In the genomic region with DNA sequence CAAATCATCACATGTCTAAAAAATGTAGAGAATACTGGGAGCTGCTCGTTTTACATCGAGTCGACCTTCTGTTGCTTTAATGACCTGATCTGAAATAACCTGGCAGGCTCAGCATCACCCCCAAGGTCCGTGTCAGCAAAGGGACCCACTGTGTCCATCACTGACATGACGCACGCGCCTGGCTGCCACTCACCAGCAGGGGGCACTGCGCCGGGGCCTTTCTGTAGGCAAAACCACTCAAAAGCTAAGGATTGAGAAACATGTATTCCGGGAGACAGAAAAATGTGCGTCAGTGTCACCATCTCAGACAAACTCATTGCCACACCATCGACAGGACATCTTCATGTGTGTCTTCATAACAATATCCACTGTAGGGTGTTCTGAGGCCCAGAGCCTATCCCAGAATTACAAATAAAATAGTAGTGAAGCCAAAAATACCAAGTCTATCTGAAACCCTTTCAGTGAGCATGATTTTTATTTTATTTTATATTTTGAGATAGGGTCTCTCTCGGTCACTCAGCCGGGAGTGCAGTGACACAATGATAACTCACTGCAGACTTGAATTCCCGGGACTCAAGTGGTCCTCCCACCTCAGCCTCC, we compare ENCODE assay signal across 7 cellular contexts.
DNase-seq lines count a peak whose midpoint lies in the region; ATAC-seq and TF ChIP-seq lines count a peak whose summit lies in the region.

No MANE protein-coding gene starts in this region.

- H3K4me1 Mint-ChIP-seq in effector memory CD8-positive, alpha-beta T cell (ENCODE audit: low read depth in 2 of 2): no peaks in the 10 kb centered on the region

- DNase-seq in GM13976 (ENCODE audit: low spot score) (peak; percentile 68), NCI-H69 (lab: John Stamatoyannopoulos, UW) (peak; percentile 44), myocyte (ENCODE audit: low read depth) (peak; percentile 43)
- DNase-seq in activated CD8-positive, alpha-beta memory T cell treated with anti-CD3 and anti-CD28 coated beads for 24 hours: peak; percentile 89
- peak; percentile 47 to 57 (median 57) for DNase-seq in effector memory CD8-positive, alpha-beta T cell
- DNase-seq in stimulated activated CD8-positive, alpha-beta memory T cell treated with anti-CD3 and anti-CD28 coated beads, Interleukin-7, amount 100 ng/mL, for 4 hours (ENCODE audit: low read depth in 2 of 2): peak; percentile 45

- ATAC-seq in effector memory CD8-positive, alpha-beta T cell (replicated peaks): peak; percentile 29
- ATAC-seq in HG03439 (IDR thresholded peaks at IDR 0.05; ENCODE audit: unreplicated experiment): no peak

- in situ Hi-C loops in GM13976 (cut with MboI; ENCODE audit: low sequenced_read_pairs, unreplicated experiment): no loop called here

- peak; percentile 90 for TF ChIP-seq CTCF in GM13976 (IDR thresholded peaks at IDR 0.05; ENCODE audit: borderline replicate concordance, control extremely low read depth, extremely low read depth, insufficient read depth, missing control alignments)

- H3K36me3 Mint-ChIP-seq in effector memory CD8-positive, alpha-beta T cell (ENCODE audit: insufficient read depth): no peaks in the 10 kb centered on the region

- H3K9me3 Mint-ChIP-seq in effector memory CD8-positive, alpha-beta T cell: no peaks in the 10 kb centered on the region

- no peak overlapping the region for H3K4me3 Mint-ChIP-seq in effector memory CD8-positive, alpha-beta T cell

- H3K27ac Mint-ChIP-seq in effector memory CD8-positive, alpha-beta T cell: no peak overlapping the region

- peaks cover 33 to 43% of the 10 kb centered on the region in 2 donors for H3K27me3 Mint-ChIP-seq in effector memory CD8-positive, alpha-beta T cell
